9 cellular contexts compared by ENCODE assay signal in genomic region chr11:49995559-49995958, GRCh38. TPM values are rescaled to one million over a fixed set of nuclear protein-coding genes. Genes with fewer than 3 reads are reported as not detected.
A peak's percentile ranks its signal among the peaks of the same experiment; 100 is the strongest.
DNase-seq lines count a peak whose midpoint lies in the region; ATAC-seq, FAIRE-seq and TF ChIP-seq lines count a peak whose summit lies in the region.
"Had no signal": no experiment of that assay in that cellular context is flagged by ENCODE, and none has a peak within 500 bp of the region (broad histone marks: within the 10 kb centered on the region; RNA-seq: fewer than 3 reads in every experiment).

No MANE protein-coding gene starts in this region.

- no peaks in the 10 kb centered on the region for H4K20me1 ChIP-seq in Karpas-422 (ENCODE audit: insufficient read depth, low read depth, low read length)
- no peaks in the 10 kb centered on the region for H4K20me1 ChIP-seq in endothelial cell of umbilical vein (replicated peaks; ENCODE audit: control insufficient read depth, extremely low read depth, insufficient read depth, low read length)

- no peak overlapping the region for H2AFZ ChIP-seq in Karpas-422 (ENCODE audit: low read length)
- H2AFZ ChIP-seq in endothelial cell of umbilical vein (ENCODE audit: low read depth, low read length): no peak overlapping the region

- ATAC-seq in activated T-cell treated with anti-CD3 and anti-CD28 coated beads, Interleukin-2, amount 50 U/mL, for 72 hours (replicated peaks in 1 of 2): no peak
- ATAC-seq in GM19452 (IDR thresholded peaks at IDR 0.05; ENCODE audit: unreplicated experiment): no peak

- H3K27ac ChIP-seq in Karpas-422 (ENCODE audit: low read length) (no peak overlapping the region), endothelial cell of umbilical vein (ENCODE audit: insufficient read depth, low read depth, low read length) (no peak overlapping the region), prostate gland (no peak overlapping the region)

- H3K4me3 Mint-ChIP-seq in activated T-cell treated with anti-CD3 and anti-CD28 coated beads, Interleukin-2, amount 50 U/mL, for 72 hours: no peak overlapping the region

- H3K9me3 ChIP-seq in Karpas-422 (ENCODE audit: low read length) (no peaks in the 10 kb centered on the region), endothelial cell of umbilical vein (replicated peaks; ENCODE audit: control insufficient read depth, insufficient read depth, low read length) (no peaks in the 10 kb centered on the region), prostate gland (no peaks in the 10 kb centered on the region)

- POLR2A ChIA-PET in endothelial cell of umbilical vein (lab: Charles Lee): no interaction called here

- no peak overlapping the region for H3K4me2 ChIP-seq in Karpas-422 (ENCODE audit: low read depth, low read length, poor library complexity, severe bottlenecking)
- no peak overlapping the region for H3K4me2 ChIP-seq in endothelial cell of umbilical vein (ENCODE audit: insufficient read depth, low read length)

- WGBS in prostate gland: 41% methylated on average over 6 of the region's 6 CpGs

- H3K4me1 Mint-ChIP-seq in activated T-cell treated with anti-CD3 and anti-CD28 coated beads, Interleukin-2, amount 50 U/mL, for 72 hours (ENCODE audit: low read depth): no peaks in the 10 kb centered on the region

- no TSS peak for BruUV-seq in endothelial cell of umbilical vein (replicated peaks; lab: Mats Ljungman, UMichigan)

- H3K27me3 ChIP-seq in Karpas-422 (ENCODE audit: low read length) (no peaks in the 10 kb centered on the region), endothelial cell of umbilical vein (ENCODE audit: control insufficient read depth in 2 of 2, insufficient read depth in 2 of 2, low read length in 2 of 2) (no peaks in the 10 kb centered on the region), prostate gland (replicated peaks; ENCODE audit: insufficient read depth) (no peaks in the 10 kb centered on the region)

- H3K9ac ChIP-seq in Karpas-422 (ENCODE audit: low read length): no peak overlapping the region
- no peak overlapping the region for H3K9ac ChIP-seq in endothelial cell of umbilical vein (replicated peaks; ENCODE audit: extremely low read depth, insufficient read depth, low read length)

- dilution Hi-C loops in endothelial cell of umbilical vein (cut with MboI; ENCODE audit: extremely low pct_ligation_motif_present, low sequenced_read_pairs): no loop called here

- H3K9me2 ChIP-seq in Karpas-422 (replicated peaks; ENCODE audit: insufficient read depth, low read length): no peaks in the 10 kb centered on the region

- CTCF ChIA-PET in endothelial cell of umbilical vein (lab: Charles Lee): interaction anchor here (0.7 to 1.1 kb wide), 4 partner anchors 1688 to 1879 kb away, joined by 3 to 12 read pairs (median 10); no protein-coding TSS in a partner anchor

- DNase-seq in activated T-cell treated with anti-CD3 and anti-CD28 coated beads, Interleukin-2, amount 50 U/mL, for 72 hours: peak; percentile 43 to 52
- no peak for DNase-seq in activated T-cell treated with anti-CD3 and anti-CD28 coated beads for 4 hours
- peak; percentile 94 for DNase-seq in Karpas-422
- DNase-seq in RKO (ENCODE audit: low spot score): peak; percentile 80
- DNase-seq in endothelial cell of umbilical vein (ENCODE audit: low read depth, low spot score): peak; percentile 6
- peak; percentile 10 for DNase-seq in prostate gland (ENCODE audit: low spot score)
- DNase-seq in GM20000 (ENCODE audit: low spot score): no peak

- TF ChIP-seq CTCF in endothelial cell of umbilical vein (IDR thresholded peaks at IDR 0.05; ENCODE audit: extremely low read depth in 1 of 2, insufficient read depth in 1 of 2, low read depth in 1 of 2, low read length in 2 of 2) (peak; percentile 38 to 48), prostate gland (IDR thresholded peaks at IDR 0.05) (peak in 1 of 4 experiments; percentile 52), GM20000 (IDR thresholded peaks at IDR 0.05; ENCODE audit: extremely low read depth, missing control alignments) (no peak)

- no peaks in the 10 kb centered on the region for H3K36me3 Mint-ChIP-seq in activated T-cell treated with anti-CD3 and anti-CD28 coated beads, Interleukin-2, amount 50 U/mL, for 72 hours (ENCODE audit: insufficient read depth in 2 of 2)

- H3K36me3 ChIP-seq in Karpas-422 (ENCODE audit: insufficient read depth, low read length): no peaks in the 10 kb centered on the region
- H3K36me3 ChIP-seq in endothelial cell of umbilical vein (ENCODE audit: control insufficient read depth in 2 of 2, extremely low read depth in 1 of 2, insufficient read depth in 2 of 2, low read length in 2 of 2): no peaks in the 10 kb centered on the region
- H3K36me3 ChIP-seq in prostate gland: no peaks in the 10 kb centered on the region

- H3K27me3 Mint-ChIP-seq in activated T-cell treated with anti-CD3 and anti-CD28 coated beads, Interleukin-2, amount 50 U/mL, for 72 hours (ENCODE audit: low read depth): no peaks in the 10 kb centered on the region

- intact Hi-C loops in endothelial cell of umbilical vein (cut with micrococcal nuclease) (loop anchor here (2.0 to 5.0 kb wide), 2 partner anchors 763 to 1689 kb away; partner anchors contain the start of gene OR4S1), prostate gland (cut with DNase I) (no loop called here)

- H3K79me2 ChIP-seq in Karpas-422 (ENCODE audit: low read length): no peaks in the 10 kb centered on the region
- H3K79me2 ChIP-seq in endothelial cell of umbilical vein (ENCODE audit: control insufficient read depth, insufficient read depth, low read length): no peaks in the 10 kb centered on the region

- H3K4me3 ChIP-seq in Karpas-422 (ENCODE audit: low read length) (no peak overlapping the region), endothelial cell of umbilical vein (replicated peaks in 1 of 3; ENCODE audit: insufficient read depth in 1 of 3, low read depth in 1 of 3, low read length in 3 of 3) (no peak overlapping the region), prostate gland (no peak overlapping the region)

- no peak for FAIRE-seq in endothelial cell of umbilical vein (lab: Jason Lieb, UNC)
- FAIRE-seq: colon had no signal

- H3K9me3 Mint-ChIP-seq in activated T-cell treated with anti-CD3 and anti-CD28 coated beads, Interleukin-2, amount 50 U/mL, for 72 hours: peaks cover 0 to 2% of the 10 kb centered on the region in 2 donors

- no peak overlapping the region for H3K27ac Mint-ChIP-seq in activated T-cell treated with anti-CD3 and anti-CD28 coated beads, Interleukin-2, amount 50 U/mL, for 72 hours

- H3K4me1 ChIP-seq in Karpas-422 (ENCODE audit: low read length) (no peaks in the 10 kb centered on the region), endothelial cell of umbilical vein (ENCODE audit: control insufficient read depth, extremely low read depth, insufficient read depth, low read length) (no peaks in the 10 kb centered on the region), prostate gland (replicated peaks) (no peaks in the 10 kb centered on the region)

- TF ChIP-seq POLR2A in endothelial cell of umbilical vein (IDR thresholded peaks at IDR 0.05; ENCODE audit: low read depth, low read length) (no peak), prostate gland (IDR thresholded peaks at IDR 0.05) (no peak)

- H3K9me1 ChIP-seq in endothelial cell of umbilical vein (replicated peaks; ENCODE audit: control insufficient read depth, extremely low read depth, insufficient read depth, low read length): no peaks in the 10 kb centered on the region

TF ChIP-seq in endothelial cell of umbilical vein, 7 proteins besides CTCF, POLR2A, EP300 and RAD21 (continues in another document):
- TF ChIP-seq MAX (IDR thresholded peaks at IDR 0.05; ENCODE audit: insufficient read depth, insufficient read length): no peak

RNA-seq across cellular contexts. Expression of gene OR4C12, which starts 13.2 kb away (rescaled TPM):
- not detected for total RNA-seq in activated T-cell treated with anti-CD3 and anti-CD28 coated beads, Interleukin-2, amount 50 U/mL, for 72 hours
- not detected in 2 replicates for total RNA-seq in Karpas-422 (2014; rRNA removed; shearing (Covaris generic); ENCODE audit: low replicate concordance)
- total RNA-seq in endothelial cell of umbilical vein (not detected in 2 replicates), prostate gland (not detected)
- not detected in 2 replicates for polyA plus RNA-seq in endothelial cell of umbilical vein
- polyA plus RNA-seq in endothelial cell of umbilical vein (2011; cell fraction: cytosol; rRNA removed): not detected in 2 replicates
- not detected in 2 replicates for polyA plus RNA-seq in endothelial cell of umbilical vein (2011; cell fraction: nucleus; rRNA removed)
- polyA plus RNA-seq in endothelial cell of umbilical vein (2012): not detected in 2 replicates
- not detected in 2 replicates for polyA minus RNA-seq in endothelial cell of umbilical vein
- polyA minus RNA-seq in endothelial cell of umbilical vein (2011; cell fraction: cytosol; rRNA and poly(A)+ RNA removed): not detected
- polyA minus RNA-seq in endothelial cell of umbilical vein (2011; cell fraction: nucleus; rRNA and poly(A)+ RNA removed): not detected in 2 replicates

RNA-seq across cellular contexts. Expression of gene OR4C45, which starts 37.1 kb away (rescaled TPM):
- total RNA-seq in activated T-cell treated with anti-CD3 and anti-CD28 coated beads, Interleukin-2, amount 50 U/mL, for 72 hours: not detected
- total RNA-seq in Karpas-422 (2014; rRNA removed; shearing (Covaris generic); ENCODE audit: low replicate concordance): not detected in 2 replicates
- total RNA-seq in endothelial cell of umbilical vein: not detected in 2 replicates
- polyA plus RNA-seq in endothelial cell of umbilical vein: not detected in 2 replicates
- not detected in 2 replicates for polyA plus RNA-seq in endothelial cell of umbilical vein (2011; cell fraction: cytosol; rRNA removed)
- polyA plus RNA-seq in endothelial cell of umbilical vein (2011; cell fraction: nucleus; rRNA removed): not detected in 2 replicates
- not detected in 2 replicates for polyA plus RNA-seq in endothelial cell of umbilical vein (2012)
- not detected in 2 replicates for polyA minus RNA-seq in endothelial cell of umbilical vein
- not detected for polyA minus RNA-seq in endothelial cell of umbilical vein (2011; cell fraction: cytosol; rRNA and poly(A)+ RNA removed)
- not detected in 2 replicates for polyA minus RNA-seq in endothelial cell of umbilical vein (2011; cell fraction: nucleus; rRNA and poly(A)+ RNA removed)
- not detected for total RNA-seq in prostate gland

RNA-seq across cellular contexts. Expression of gene OR4C13, which starts 43.4 kb away (rescaled TPM):
- total RNA-seq in activated T-cell treated with anti-CD3 and anti-CD28 coated beads, Interleukin-2, amount 50 U/mL, for 72 hours: not detected
- total RNA-seq in Karpas-422 (2014; rRNA removed; shearing (Covaris generic); ENCODE audit: low replicate concordance): not detected in 2 replicates
- total RNA-seq in endothelial cell of umbilical vein (not detected in 2 replicates), prostate gland (not detected)
- polyA plus RNA-seq in endothelial cell of umbilical vein: not detected in 2 replicates
- polyA plus RNA-seq in endothelial cell of umbilical vein (2011; cell fraction: cytosol; rRNA removed): not detected in 2 replicates
- not detected in 2 replicates for polyA plus RNA-seq in endothelial cell of umbilical vein (2011; cell fraction: nucleus; rRNA removed)
- not detected in 2 replicates for polyA plus RNA-seq in endothelial cell of umbilical vein (2012)
- polyA minus RNA-seq in endothelial cell of umbilical vein: not detected in 2 replicates
- not detected for polyA minus RNA-seq in endothelial cell of umbilical vein (2011; cell fraction: cytosol; rRNA and poly(A)+ RNA removed)
- not detected in 2 replicates for polyA minus RNA-seq in endothelial cell of umbilical vein (2011; cell fraction: nucleus; rRNA and poly(A)+ RNA removed)

Comparison
In these comparisons a context has a peak if more than half of its experiments do, and no peak if none do; other contexts are left out.
1. DNase-seq: peak in activated T-cell treated with anti-CD3 and anti-CD28 coated beads, Interleukin-2, amount 50 U/mL, for 72 hours (2 of 2), Karpas-422 (single experiment), RKO (single experiment), endothelial cell of umbilical vein (single experiment) and prostate gland (single experiment); none in activated T-cell treated with anti-CD3 and anti-CD28 coated beads for 4 hours (single experiment) and GM20000 (single experiment).